15 cellular contexts compared by ENCODE assay signal in the genomic region with DNA sequence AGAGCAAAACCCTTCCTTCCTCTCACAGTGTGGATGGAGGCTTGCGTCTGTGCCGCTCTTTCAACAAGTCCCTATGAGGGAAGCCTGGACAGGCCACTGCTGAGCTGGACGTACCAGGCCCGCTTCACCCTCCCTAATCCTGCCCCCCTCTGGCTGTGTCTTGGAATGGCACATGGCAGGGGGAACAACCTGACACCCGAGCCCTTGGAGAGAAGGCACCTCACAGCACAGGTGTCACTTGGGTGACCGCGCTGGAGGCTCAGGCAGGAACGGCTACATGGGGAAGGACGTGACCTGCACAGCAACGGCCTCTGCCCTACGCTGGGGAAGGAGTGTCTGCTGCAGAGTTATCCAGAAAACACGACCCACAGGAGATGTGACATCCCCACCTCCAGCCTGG. TPM values are rescaled to one million over a fixed set of nuclear protein-coding genes. Genes with fewer than 3 reads are reported as not detected.
DNase-seq lines count a peak whose midpoint lies in the region; ATAC-seq and TF ChIP-seq lines count a peak whose summit lies in the region.
"Had no signal": no experiment of that assay in that cellular context is flagged by ENCODE, and none has a peak within 500 bp of the region (broad histone marks: within the 10 kb centered on the region; RNA-seq: fewer than 3 reads in every experiment).

No MANE protein-coding gene starts in this region.

- H3K36me3 ChIP-seq in A673 (ENCODE audit: insufficient read depth, low read length, poor library complexity, severe bottlenecking), result peaks cover 21% of the 10 kb centered on the region

- H3K27ac ChIP-seq in A673 (ENCODE audit: low read depth, low read length, poor library complexity, severe bottlenecking), result no peak overlapping the region
- H3K27ac ChIP-seq: BLaER1 treated with 17β-estradiol and CSF1 and Interleukin-3, amounts not matched to agents 10 nM and 100 nM had no signal

- peaks cover 21% of the 10 kb centered on the region for H3K4me1 ChIP-seq in A673 (ENCODE audit: insufficient read depth, low read length, poor library complexity, severe bottlenecking)

- POLR2A ChIA-PET in A673 (lab: Charles Lee; ENCODE audit: low non-redundant PET), result no interaction called here

- intact Hi-C loops in A673 (cut with micrococcal nuclease; ENCODE audit: unreplicated experiment), result no loop called here

- TF ChIP-seq CTCF in A673 (conservative IDR thresholded peaks at IDR 0.05; ENCODE audit: low read depth, low read length) (peak; percentile 32; the same call in 1 of the 2 replicates), GM12872 (IDR thresholded peaks at IDR 0.05; ENCODE audit: insufficient read depth, low read depth, low read length) (peak; percentile 19; the same call in 1 of the 3 replicates), WI38 (IDR thresholded peaks at IDR 0.05; ENCODE audit: low read depth, low read length) (0 out of 2 replicates have a peak, but pooled peaks have one; percentile 12), foreskin fibroblast (IDR thresholded peaks at IDR 0.05; ENCODE audit: low read depth, low read length) (peak; percentile 26)

- H3K4me3 ChIP-seq in A673 (ENCODE audit: low read depth, low read length, poor library complexity, severe bottlenecking), result no peak overlapping the region
- H3K4me3 ChIP-seq in WI38 (ENCODE audit: low read depth, low read length), result no peak overlapping the region
- H3K4me3 ChIP-seq in foreskin fibroblast (ENCODE audit: low read depth in 1 of 2, low read length in 2 of 2), result no peak overlapping the region
- H3K4me3 ChIP-seq: BLaER1 treated with 17β-estradiol and CSF1 and Interleukin-3, amounts not matched to agents 10 nM and 100 nM; mucosa of descending colon had no signal

- no peaks in the 10 kb centered on the region for H3K27me3 ChIP-seq in A673 (replicated peaks; ENCODE audit: insufficient read depth, low read depth, low read length, poor library complexity)
- H3K27me3 ChIP-seq: BLaER1 treated with 17β-estradiol and CSF1 and Interleukin-3, amounts not matched to agents 10 nM and 100 nM had no signal

- DNase-seq in A673 (ENCODE audit: low spot score) (no peak), foreskin fibroblast (no peak), NOMO-1 treated with dmso at 0.1 percent for 144 hours (lab: John Stamatoyannopoulos, UW; ENCODE audit: unreplicated experiment) (no peak), GM19238 (ENCODE audit: insufficient read length, low spot score) (no peak), SIG-M5 treated with dmso at 0.1 percent for 504 hours (lab: John Stamatoyannopoulos, UW; ENCODE audit: unreplicated experiment) (no peak)
- DNase-seq: activated T-cell treated with anti-CD3 and anti-CD28 coated beads, Interleukin-2, amount 50 U/mL, for 4 hours; mucosa of descending colon; NCI-H1105; NCI-H526 treated with DMSO at 0.1 percent for 48 hours; Right ventricle myocardium superior; stimulated activated CD4-positive, alpha-beta T cell treated with anti-CD3 and anti-CD28 coated beads, Interleukin-4, amount 100 ng/mL, for 4 hours had no signal

- CTCF ChIA-PET in A673 (lab: Charles Lee), result no interaction called here

- no peaks in the 10 kb centered on the region for H3K9me3 ChIP-seq in A673 (ENCODE audit: low read depth, low read length, poor library complexity, severe bottlenecking)
- H3K9me3 ChIP-seq: BLaER1 treated with 17β-estradiol and CSF1 and Interleukin-3, amounts not matched to agents 10 nM and 100 nM; mucosa of descending colon had no signal

- BruUV-seq in A673 (replicated peaks; lab: Mats Ljungman, UMichigan), result no TSS peak

- ATAC-seq in GM19455 (IDR thresholded peaks at IDR 0.05; ENCODE audit: unreplicated experiment), result no peak
- ATAC-seq: activated T-cell treated with anti-CD3 and anti-CD28 coated beads, Interleukin-2, amount 50 U/mL, for 4 hours; mucosa of descending colon had no signal

RNA-seq across cellular contexts. Expression of gene CARS1, which starts 11.0 kb away (rescaled TPM):
- total RNA-seq in A673 (2021), result 76.4 and 106 TPM in 2 replicates

RNA-seq across cellular contexts. Expression of gene NAP1L4, which starts 54.1 kb away (rescaled TPM):
- total RNA-seq in A673 (2021), result 169 and 184 TPM in 2 replicates
